ENCODE assay signal across 33 cellular contexts in the genomic region with DNA sequence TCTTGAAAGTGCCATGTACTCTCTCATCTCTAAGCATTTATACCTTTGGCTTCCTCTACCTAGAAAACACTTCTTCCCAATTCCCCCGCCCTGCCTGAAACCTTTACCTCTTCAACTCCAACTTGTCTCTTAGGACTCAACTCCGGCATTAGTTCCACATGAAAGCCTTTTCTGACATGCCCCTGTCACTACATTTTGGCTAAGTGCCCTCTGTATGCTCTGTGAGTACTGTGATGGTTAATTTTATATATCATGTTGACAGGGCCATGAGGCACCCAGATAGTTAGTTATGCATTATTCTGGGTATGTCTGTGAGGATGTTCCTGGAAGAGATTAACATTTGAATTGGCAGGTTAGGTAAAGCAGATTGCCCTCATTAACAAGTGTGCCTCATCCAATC.
"Had no signal": no experiment of that assay in that cellular context is flagged by ENCODE, and none has a peak within 500 bp of the region (broad histone marks: within the 10 kb centered on the region; RNA-seq: fewer than 3 reads in every experiment).

No MANE protein-coding gene starts in this region.

- H3K4me2 ChIP-seq: KMS-11, PC-9 had no signal

- H3K4me3 ChIP-seq: PC-9 had no signal

- H3K27ac ChIP-seq: KMS-11, PC-9, RWPE1 had no signal

- H3K9ac ChIP-seq: KMS-11 had no signal

- FAIRE-seq: bronchial epithelial cell, RCC 7860 had no signal

- DNase-seq: activated CD4-positive, alpha-beta T cell treated with anti-CD3 and anti-CD28 coated beads for 36 hours; activated CD4-positive, alpha-beta T cell treated with anti-CD3 and anti-CD28 coated beads, Interleukin-2, amount 10 ng/mL, durations not matched to agents 7 days and 5 days; activated CD4-positive, alpha-beta T cell treated with anti-CD3 and anti-CD28 coated beads, Interleukin-2, amount 50 U/mL, for 48 hours; activated CD8-positive, alpha-beta T cell treated with anti-CD3 and anti-CD28 coated beads, Interleukin-2, amount 10 ng/mL, durations not matched to agents 7 days and 5 days; activated naive CD4-positive, alpha-beta T cell treated with anti-CD3 and anti-CD28 coated beads, Interleukin-2, amount 10 ng/mL, durations not matched to agents 7 days and 5 days; activated naive CD8-positive, alpha-beta T cell treated with anti-CD3 and anti-CD28 coated beads, Interleukin-2, amount 50 U/mL, for 24 hours; activated T-cell treated with anti-CD3 and anti-CD28 coated beads, Interleukin-2, amount 50 U/mL, for 24 hours; anterior cingulate cortex; central memory CD4-positive, alpha-beta T cell; MM.1S; MV-4-11; NCI-H1092; NCI-H1436 treated with DMSO at 0.1 percent for 48 hours; NCI-H1694 treated with DMSO at 0.1 percent for 48 hours; NCI-H2029 treated with DMSO at 0.1 percent for 48 hours; NCI-H2107; NCI-H2171; NCI-H510A; NCI-H526; NCI-H748 treated with DMSO at 0.1 percent for 48 hours; NK-92 treated with Interleukin-12 subunit alpha and Interleukin-12 subunit beta, amount 100 ng/mL, for 24 hours; PC-9; SIG-M5; SW 1271; T-helper 1 cell; T-helper 2 cell; T-helper 9 cell had no signal

- ATAC-seq: activated CD4-positive, alpha-beta T cell treated with anti-CD3 and anti-CD28 coated beads for 36 hours; activated CD4-positive, CD25-positive, alpha-beta regulatory T cell treated with anti-CD3 and anti-CD28 coated beads, Interleukin-2, amount 50 U/mL, for 24 hours; activated CD8-positive, alpha-beta T cell treated with anti-CD3 and anti-CD28 coated beads, Interleukin-2, amount 10 ng/mL, durations not matched to agents 7 days and 5 days; activated naive CD8-positive, alpha-beta T cell treated with anti-CD3 and anti-CD28 coated beads, Interleukin-2, amount 50 U/mL, for 24 hours; Right ventricle myocardium inferior had no signal

- H2AFZ ChIP-seq: PC-9 had no signal
